Comparison of ENCODE assay signal across 1 cellular context in genomic region chr12:6230321-6231110, GRCh38.
TF ChIP-seq lines count a peak whose summit lies in the region.

No MANE protein-coding gene starts in this region.

TF ChIP-seq in HepG2, 621 proteins besides CTCF, POLR2A, EP300 and RAD21 (continued from another document and continues in another):
- TF ChIP-seq GTF2F1 (IDR thresholded peaks at IDR 0.05; ENCODE audit: low read length) (0 out of 2 replicates have a peak, but pooled peaks have one; percentile 40), MED8 (CRISPR knock-in tag; IDR thresholded peaks at IDR 0.05; ENCODE audit: insufficient replicate concordance) (peak; percentile 61), CCDC6 (CRISPR knock-in tag; IDR thresholded peaks at IDR 0.05) (peak; percentile 91), FOXA1 (IDR thresholded peaks at IDR 0.05) (no peak), FOXA1 (CRISPR knock-in tag; IDR thresholded peaks at IDR 0.05) (peak; percentile 48; the same call in 1 of the 2 replicates), NFAT5 (CRISPR knock-in tag; IDR thresholded peaks at IDR 0.05) (no peak), TFDP2 (CRISPR knock-in tag; IDR thresholded peaks at IDR 0.05) (0 out of 2 replicates have a peak, but pooled peaks have one; percentile 61), IKZF4 (CRISPR knock-in tag; IDR thresholded peaks at IDR 0.05; ENCODE audit: borderline replicate concordance, low read depth, not compliant biosample characterization) (no peak), SRF (IDR thresholded peaks at IDR 0.05; ENCODE audit: low read depth, low read length) (no peak), KLF13 (CRISPR knock-in tag; IDR thresholded peaks at IDR 0.05) (no peak), DRAP1 (CRISPR knock-in tag; IDR thresholded peaks at IDR 0.05) (no peak), ZNF615 (CRISPR knock-in tag; IDR thresholded peaks at IDR 0.05; ENCODE audit: borderline replicate concordance) (no peak), PTBP1 (IDR thresholded peaks at IDR 0.05; ENCODE audit: low read depth, low read length, poor library complexity, severe bottlenecking) (no peak), ZNF496 (CRISPR knock-in tag; IDR thresholded peaks at IDR 0.05; ENCODE audit: insufficient replicate concordance) (no peak), ZNF138 (CRISPR knock-in tag; IDR thresholded peaks at IDR 0.05; ENCODE audit: low read depth) (no peak), ZNF605 (CRISPR knock-in tag; IDR thresholded peaks at IDR 0.05) (no peak), NFKB2 (CRISPR knock-in tag; IDR thresholded peaks at IDR 0.05; ENCODE audit: borderline replicate concordance) (no peak), ZNF543 (CRISPR knock-in tag; IDR thresholded peaks at IDR 0.05) (no peak; the same call in 1 of the 2 replicates), PLRG1 (conservative IDR thresholded peaks at IDR 0.05) (no peak), ZNF512B (CRISPR knock-in tag; IDR thresholded peaks at IDR 0.05; ENCODE audit: borderline replicate concordance) (no peak), ZNF567 (CRISPR knock-in tag; IDR thresholded peaks at IDR 0.05; ENCODE audit: borderline replicate concordance) (no peak), TAF1 (CRISPR knock-in tag; IDR thresholded peaks at IDR 0.05) (peak; percentile 49; the same call in 1 of the 2 replicates), TAF15 (IDR thresholded peaks at IDR 0.05; ENCODE audit: low read depth, low read length, poor library complexity, severe bottlenecking) (no peak), NFE2 (CRISPR knock-in tag; IDR thresholded peaks at IDR 0.05) (no peak), ZNF790 (CRISPR knock-in tag; IDR thresholded peaks at IDR 0.05; ENCODE audit: borderline replicate concordance) (no peak), ISL2 (CRISPR knock-in tag; IDR thresholded peaks at IDR 0.05) (no peak), TFE3 (CRISPR knock-in tag; IDR thresholded peaks at IDR 0.05) (peak; percentile 96), SPEN (CRISPR knock-in tag; IDR thresholded peaks at IDR 0.05; ENCODE audit: low read depth) (no peak), ATF5 (CRISPR knock-in tag; IDR thresholded peaks at IDR 0.05; ENCODE audit: low read depth) (no peak), FOXP1 (IDR thresholded peaks at IDR 0.05) (no peak), FOXP1 (CRISPR knock-in tag; IDR thresholded peaks at IDR 0.05) (peak; percentile 75), ZNF646 (CRISPR knock-in tag; IDR thresholded peaks at IDR 0.05) (no peak), ZBTB20 (CRISPR knock-in tag; IDR thresholded peaks at IDR 0.05; ENCODE audit: borderline replicate concordance, low read depth) (no peak)
- TF ChIP-seq, protein P1, sequence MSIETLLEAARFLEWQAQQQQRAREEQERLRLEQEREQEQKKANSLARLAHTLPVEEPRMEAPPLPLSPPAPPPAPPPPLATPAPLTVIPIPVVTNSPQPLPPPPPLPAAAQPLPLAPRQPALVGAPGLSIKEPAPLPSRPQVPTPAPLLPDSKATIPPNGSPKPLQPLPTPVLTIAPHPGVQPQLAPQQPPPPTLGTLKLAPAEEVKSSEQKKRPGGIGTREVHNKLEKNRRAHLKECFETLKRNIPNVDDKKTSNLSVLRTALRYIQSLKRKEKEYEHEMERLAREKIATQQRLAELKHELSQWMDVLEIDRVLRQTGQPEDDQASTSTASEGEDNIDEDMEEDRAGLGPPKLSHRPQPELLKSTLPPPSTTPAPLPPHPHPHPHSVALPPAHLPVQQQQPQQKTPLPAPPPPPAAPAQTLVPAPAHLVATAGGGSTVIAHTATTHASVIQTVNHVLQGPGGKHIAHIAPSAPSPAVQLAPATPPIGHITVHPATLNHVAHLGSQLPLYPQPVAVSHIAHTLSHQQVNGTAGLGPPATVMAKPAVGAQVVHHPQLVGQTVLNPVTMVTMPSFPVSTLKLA (IDR thresholded peaks at IDR 0.05), result peak; percentile 89
- TF ChIP-seq, protein P2, sequence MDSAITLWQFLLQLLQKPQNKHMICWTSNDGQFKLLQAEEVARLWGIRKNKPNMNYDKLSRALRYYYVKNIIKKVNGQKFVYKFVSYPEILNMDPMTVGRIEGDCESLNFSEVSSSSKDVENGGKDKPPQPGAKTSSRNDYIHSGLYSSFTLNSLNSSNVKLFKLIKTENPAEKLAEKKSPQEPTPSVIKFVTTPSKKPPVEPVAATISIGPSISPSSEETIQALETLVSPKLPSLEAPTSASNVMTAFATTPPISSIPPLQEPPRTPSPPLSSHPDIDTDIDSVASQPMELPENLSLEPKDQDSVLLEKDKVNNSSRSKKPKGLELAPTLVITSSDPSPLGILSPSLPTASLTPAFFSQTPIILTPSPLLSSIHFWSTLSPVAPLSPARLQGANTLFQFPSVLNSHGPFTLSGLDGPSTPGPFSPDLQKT (CRISPR knock-in tag; IDR thresholded peaks at IDR 0.05; ENCODE audit: borderline replicate concordance), result no peak
- TF ChIP-seq, protein P3, sequence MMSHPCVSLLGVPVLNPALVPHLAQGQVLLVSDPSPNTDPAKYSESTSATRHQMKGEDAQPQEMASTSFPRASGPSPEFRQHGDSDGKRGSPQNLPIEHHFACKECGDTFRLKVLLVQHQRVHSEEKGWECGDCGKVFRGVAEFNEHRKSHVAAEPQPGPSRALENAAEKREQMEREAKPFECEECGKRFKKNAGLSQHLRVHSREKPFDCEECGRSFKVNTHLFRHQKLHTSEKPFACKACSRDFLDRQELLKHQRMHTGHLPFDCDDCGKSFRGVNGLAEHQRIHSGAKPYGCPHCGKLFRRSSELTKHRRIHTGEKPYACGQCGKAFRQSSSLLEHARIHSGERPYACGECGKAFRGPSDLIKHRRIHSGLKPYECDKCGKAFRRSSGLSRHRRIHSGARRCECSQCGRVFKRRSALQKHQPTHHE (CRISPR knock-in tag; IDR thresholded peaks at IDR 0.05; ENCODE audit: borderline replicate concordance), result no peak
